In the genomic region with DNA sequence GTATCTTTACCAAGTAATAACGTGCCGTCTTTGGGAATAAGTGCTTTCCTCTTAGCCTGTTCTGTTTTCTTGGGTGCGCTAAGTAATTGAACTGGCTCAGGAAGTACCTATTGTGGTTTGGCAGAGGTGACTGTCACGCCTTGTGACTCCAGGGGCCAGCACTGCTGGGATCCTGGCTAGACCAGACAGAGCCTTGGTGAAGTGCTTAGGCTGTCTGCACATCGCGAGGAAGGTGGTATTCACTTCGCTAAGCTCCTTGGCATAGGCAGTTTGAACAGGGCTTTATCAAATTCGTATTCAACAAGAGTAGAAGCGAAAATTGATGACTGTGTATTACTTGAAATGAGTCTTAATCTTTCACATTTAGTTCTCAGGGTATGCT, we compare ENCODE assay signal across 8 cellular contexts. TPM values are rescaled to one million over a fixed set of nuclear protein-coding genes. Genes with fewer than 3 reads are reported as not detected.
DNase-seq lines count a peak whose midpoint lies in the region; ATAC-seq and TF ChIP-seq lines count a peak whose summit lies in the region.

No MANE protein-coding gene starts in this region.

- no peak for TF ChIP-seq EP300 in ovary (IDR thresholded peaks at IDR 0.05)

- intact Hi-C loops in left ventricle myocardium superior (cut with micrococcal nuclease), result no loop called here
- intact Hi-C loops in A673 (cut with micrococcal nuclease; ENCODE audit: unreplicated experiment), result no loop called here
- intact Hi-C loops in ovary (cut with DNase I), result no loop called here

- no peak overlapping the region for H3K4me3 ChIP-seq in A673 (ENCODE audit: low read depth, low read length, poor library complexity, severe bottlenecking)
- H3K4me3 ChIP-seq in ovary, result no peak overlapping the region

- no peaks in the 10 kb centered on the region for H3K9me3 ChIP-seq in T-helper 17 cell (ENCODE audit: control insufficient read depth, low read length, poor library complexity, severe bottlenecking)
- H3K9me3 ChIP-seq in A673 (ENCODE audit: low read depth, low read length, poor library complexity, severe bottlenecking), result no peaks in the 10 kb centered on the region
- no peaks in the 10 kb centered on the region for H3K9me3 ChIP-seq in ovary

- no peaks in the 10 kb centered on the region for H3K27me3 Mint-ChIP-seq in T-helper 17 cell

- no peaks in the 10 kb centered on the region for H3K4me1 ChIP-seq in A673 (ENCODE audit: insufficient read depth, low read length, poor library complexity, severe bottlenecking)
- peaks cover 4% of the 10 kb centered on the region for H3K4me1 ChIP-seq in ovary (ENCODE audit: insufficient read depth)

- DNase-seq in T-helper 17 cell (peak; percentile 25 to 57 (median 37)), left ventricle myocardium superior (no peak), A673 (ENCODE audit: low spot score) (no peak), ovary (no peak)
- no peak for DNase-seq in NK-92 treated with Interleukin-12 subunit alpha and Interleukin-12 subunit beta, amount 100 ng/mL, for 24 hours (lab: John Stamatoyannopoulos, UW)

- H3K36me3 ChIP-seq in A673 (ENCODE audit: insufficient read depth, low read length, poor library complexity, severe bottlenecking) (no peaks in the 10 kb centered on the region), ovary (no peaks in the 10 kb centered on the region)

- H3K4me3 Mint-ChIP-seq in T-helper 17 cell, result peak overlapping the region; percentile 99

- TF ChIP-seq POLR2A in ovary (IDR thresholded peaks at IDR 0.05), result no peak

- H3K27ac Mint-ChIP-seq in T-helper 17 cell, result peak overlapping the region; percentile 98

- ATAC-seq in GM18502 (IDR thresholded peaks at IDR 0.05; ENCODE audit: poor library complexity, unreplicated experiment), result peak; percentile 49
- peak; percentile 48 for ATAC-seq in HG02759 (IDR thresholded peaks at IDR 0.05; ENCODE audit: unreplicated experiment)
- ATAC-seq in T-helper 17 cell, result peak; percentile 67
- peak; percentile 40 for ATAC-seq in left ventricle myocardium superior
- ATAC-seq in HG03159 (IDR thresholded peaks at IDR 0.05; ENCODE audit: unreplicated experiment), result no peak

- POLR2A ChIA-PET in A673 (lab: Charles Lee; ENCODE audit: low non-redundant PET), result no interaction called here

- H3K27ac ChIP-seq in A673 (ENCODE audit: low read depth, low read length, poor library complexity, severe bottlenecking) (no peak overlapping the region), ovary (no peak overlapping the region)

- no TSS peak for BruUV-seq in A673 (replicated peaks; lab: Mats Ljungman, UMichigan)

- H3K4me1 Mint-ChIP-seq in T-helper 17 cell, result peaks cover 53% of the 10 kb centered on the region

- TF ChIP-seq CTCF in A673 (conservative IDR thresholded peaks at IDR 0.05; ENCODE audit: low read depth, low read length) (no peak), ovary (IDR thresholded peaks at IDR 0.05) (no peak)

- WGBS in ovary, 3 donors, result 78 to 85% (median 85%) methylated on average over 9 of the region's 9 CpGs

- H3K27me3 ChIP-seq in A673 (replicated peaks; ENCODE audit: insufficient read depth, low read depth, low read length, poor library complexity), result no peaks in the 10 kb centered on the region
- H3K27me3 ChIP-seq in ovary, result no peaks in the 10 kb centered on the region

- CTCF ChIA-PET in A673 (lab: Charles Lee), result no interaction called here

- H3K36me3 Mint-ChIP-seq in T-helper 17 cell (ENCODE audit: low read depth), result peaks cover 34% of the 10 kb centered on the region

RNA-seq across cellular contexts. Expression of a gene that starts 17.6 kb away (rescaled TPM):
- total RNA-seq in T-helper 17 cell (100 to 1,000 TPM; 122 to 141 TPM), left ventricle myocardium superior (1.7 TPM), A673 (2021) (not detected in 2 replicates), ovary (10 to 100 TPM in 1 of 7 donors, 1 to 10 TPM in 6; 3.5 to 10.6 (median 4.4) TPM)
- polyA plus RNA-seq in ovary, result 1 to 10 TPM; 2.7 to 7.2 TPM

Comparison
In these comparisons a context has a peak if more than half of its experiments do, and no peak if none do; other contexts are left out.
1. DNase-seq: peak in T-helper 17 cell (3 of 3); none in left ventricle myocardium superior (single experiment), A673 (single experiment), ovary (0 of 5) and NK-92 treated with Interleukin-12 subunit alpha and Interleukin-12 subunit beta, amount 100 ng/mL, for 24 hours (single experiment).
2. RNA of a gene that starts 17.6 kb away (total RNA-seq): 122 to 141 TPM in T-helper 17 cell; 3.5 to 10.6 TPM in ovary, 1.7 TPM in left ventricle myocardium superior (single experiment) and not detected in A673; every median in the first group is over 10 times any median in the second.